8 cellular contexts compared by ENCODE assay signal in genomic region chr10:73117976-73118743, GRCh38. TPM values are rescaled to one million over a fixed set of nuclear protein-coding genes. Genes with fewer than 3 reads are reported as not detected.
DNase-seq lines count a peak whose midpoint lies in the region; ATAC-seq and TF ChIP-seq lines count a peak whose summit lies in the region.

No MANE protein-coding gene starts in this region.

- H3K27me3 ChIP-seq in HUES64 (ENCODE audit: insufficient read depth, low read length) (no peaks in the 10 kb centered on the region), vagina (no peaks in the 10 kb centered on the region)

- intact Hi-C loops in vagina (cut with DNase I) = no loop called here

- H3K4me3 ChIP-seq in HUES64 (ENCODE audit: low read length) (no peak overlapping the region; the same call in 1 of the 2 replicates), vagina (no peak overlapping the region)

- TF ChIP-seq POLR2A in vagina (IDR thresholded peaks at IDR 0.05) = no peak

- no peaks in the 10 kb centered on the region for H3K27me3 Mint-ChIP-seq in glutamatergic neuron (ENCODE audit: unreplicated experiment)

- H3K4me1 Mint-ChIP-seq in glutamatergic neuron (ENCODE audit: low read depth, unreplicated experiment) = no peaks in the 10 kb centered on the region

- ATAC-seq in GM21576 (IDR thresholded peaks at IDR 0.05; ENCODE audit: unreplicated experiment) = peak; percentile 89

- H3K36me3 Mint-ChIP-seq in glutamatergic neuron (ENCODE audit: unreplicated experiment) = no peaks in the 10 kb centered on the region

- peak; percentile 38 for DNase-seq in GM03348 (ENCODE audit: low spot score)
- peak; percentile 41 for DNase-seq in fibroblast of gingiva (ENCODE audit: low read depth)
- no peak for DNase-seq in vagina (ENCODE audit: extremely low spot score in 2 of 2)
- no peak for DNase-seq in DMS153 (lab: John Stamatoyannopoulos, UW)
- DNase-seq in glutamatergic neuron = no peak
- DNase-seq in nucleus accumbens (lab: John Stamatoyannopoulos, UW) = no peak

- H3K9ac ChIP-seq in HUES64 (ENCODE audit: low read depth, low read length) = peak overlapping the region; percentile 6; the same call in 1 of the 2 replicates

- WGBS in HUES64 = 41% methylated on average over 4 of the region's 5 CpGs

- no peaks in the 10 kb centered on the region for H3K9me3 Mint-ChIP-seq in glutamatergic neuron (ENCODE audit: unreplicated experiment)

- H3K4me1 ChIP-seq in HUES64 (ENCODE audit: insufficient read depth, low read length) (peaks cover 11% of the 10 kb centered on the region), vagina (no peaks in the 10 kb centered on the region)

- H3K27ac ChIP-seq in HUES64 (ENCODE audit: low read depth, low read length) = peak overlapping the region; percentile 69; the same call in 1 of the 2 replicates
- H3K27ac ChIP-seq in vagina = peak overlapping the region; percentile 36

- H3K36me3 ChIP-seq in HUES64 (ENCODE audit: insufficient read depth, low read length) (peaks cover 11% of the 10 kb centered on the region), vagina (peaks cover 0 to 5% of the 10 kb centered on the region in 2 donors)

- TF ChIP-seq CTCF in vagina (IDR thresholded peaks at IDR 0.05) (no peak), glutamatergic neuron (IDR thresholded peaks at IDR 0.05; ENCODE audit: partially characterized antibody, unreplicated experiment) (no peak)

- no peak overlapping the region for H3K4me3 Mint-ChIP-seq in glutamatergic neuron (ENCODE audit: unreplicated experiment)

- H3K27ac Mint-ChIP-seq in glutamatergic neuron (ENCODE audit: unreplicated experiment) = no peak overlapping the region

- H3K9me3 ChIP-seq in HUES64 (ENCODE audit: insufficient read depth, low read depth, low read length) (no peaks in the 10 kb centered on the region), vagina (no peaks in the 10 kb centered on the region)

RNA-seq across cellular contexts. Expression of gene NUDT13, which starts 7.9 kb away (rescaled TPM):
- polyA plus RNA-seq in HUES64 (2013, experiment 1 of 2) = 1.2 TPM
- polyA plus RNA-seq in HUES64 (2013, experiment 2 of 2) = 1.3 TPM
- total RNA-seq in vagina (2.9 TPM), glutamatergic neuron (ENCODE audit: unreplicated experiment) (3.3 TPM)

RNA-seq across cellular contexts. Expression of gene P4HA1, which starts 21.5 kb away (rescaled TPM):
- 17.7 TPM for polyA plus RNA-seq in HUES64 (2013, experiment 1 of 2)
- 32.3 TPM for polyA plus RNA-seq in HUES64 (2013, experiment 2 of 2)
- total RNA-seq in vagina (12.5 TPM), glutamatergic neuron (ENCODE audit: unreplicated experiment) (3.5 TPM)

RNA-seq across cellular contexts. Expression of gene ECD, which starts 49.6 kb away (rescaled TPM):
- 36.9 TPM for polyA plus RNA-seq in HUES64 (2013, experiment 1 of 2)
- polyA plus RNA-seq in HUES64 (2013, experiment 2 of 2) = 36.5 TPM
- 26.5 TPM for total RNA-seq in vagina
- total RNA-seq in glutamatergic neuron (ENCODE audit: unreplicated experiment) = 31.3 TPM

RNA-seq across cellular contexts. Expression of gene FAM149B1, which starts 49.8 kb away (rescaled TPM):
- 13.4 TPM for polyA plus RNA-seq in HUES64 (2013, experiment 1 of 2)
- 20.5 TPM for polyA plus RNA-seq in HUES64 (2013, experiment 2 of 2)
- total RNA-seq in vagina (25.8 TPM), glutamatergic neuron (ENCODE audit: unreplicated experiment) (31.3 TPM)

Comparison
In these comparisons a context has a peak if more than half of its experiments do, and no peak if none do; other contexts are left out.
1. DNase-seq: peak in GM03348 (single experiment) and fibroblast of gingiva (single experiment); none in vagina (0 of 2), DMS153 (single experiment), glutamatergic neuron (single experiment) and nucleus accumbens (0 of 56).